In the genomic region with DNA sequence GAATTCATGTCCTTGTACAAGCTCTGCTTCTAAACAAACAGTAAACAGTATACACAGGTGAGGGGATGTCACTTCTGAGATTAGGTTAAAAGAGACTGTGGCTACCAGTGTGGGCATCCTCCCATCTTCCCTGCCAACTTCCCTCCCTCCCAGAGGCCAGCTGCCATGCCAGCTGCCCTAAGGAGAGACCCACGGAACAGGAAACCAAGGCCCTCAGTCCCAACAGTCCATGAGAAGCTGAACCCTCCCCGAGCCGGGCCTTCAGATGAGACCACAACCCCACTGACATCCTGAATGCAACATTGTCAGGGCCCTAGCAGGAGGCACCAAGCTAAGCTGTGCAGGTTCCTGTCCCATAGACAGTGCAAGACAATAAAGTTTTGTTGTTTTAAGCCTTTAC, we compare ENCODE assay signal across 11 cellular contexts.
"Had no signal": no experiment of that assay in that cellular context is flagged by ENCODE, and none has a peak within 500 bp of the region (broad histone marks: within the 10 kb centered on the region; RNA-seq: fewer than 3 reads in every experiment).

No MANE protein-coding gene starts in this region.

- DNase-seq: activated CD4-positive, alpha-beta T cell treated with anti-CD3 and anti-CD28 coated beads, Interleukin-2, amount 50 U/mL, for 1 hour; dermis blood vessel endothelial cell; esophagus squamous epithelium; foreskin fibroblast; head of caudate nucleus; islet precursor cell; left ventricle myocardium inferior; stimulated activated CD4-positive, alpha-beta T cell treated with anti-CD3 and anti-CD28 coated beads, Interleukin-2, amount 100 ng/mL, for 24 hours; stimulated activated naive CD4-positive, alpha-beta T cell treated with Interleukin-2 at 50 U/mL for 16 hours had no signal

- H3K36me3 ChIP-seq: left ventricle myocardium inferior, prostate gland, suprapubic skin had no signal

- H3K27me3 ChIP-seq: esophagus squamous epithelium, suprapubic skin had no signal

- H3K4me3 ChIP-seq: esophagus squamous epithelium, left ventricle myocardium inferior, prostate gland, suprapubic skin had no signal

- H3K27ac ChIP-seq: esophagus squamous epithelium, left ventricle myocardium inferior, suprapubic skin had no signal

- H3K9me3 ChIP-seq: esophagus squamous epithelium, left ventricle myocardium inferior, prostate gland, suprapubic skin had no signal
